ENCODE assay signal across 12 cellular contexts in genomic region chr1:210696709-210697108, GRCh38.
DNase-seq lines count a peak whose midpoint lies in the region; ATAC-seq and TF ChIP-seq lines count a peak whose summit lies in the region.
"Had no signal": no experiment of that assay in that cellular context is flagged by ENCODE, and none has a peak within 500 bp of the region (broad histone marks: within the 10 kb centered on the region; RNA-seq: fewer than 3 reads in every experiment).

No MANE protein-coding gene starts in this region.

- H3K9me3 ChIP-seq in psoas muscle = no peaks in the 10 kb centered on the region
- H3K9me3 ChIP-seq: ascending aorta had no signal

- no peaks in the 10 kb centered on the region for H3K36me3 ChIP-seq in psoas muscle (ENCODE audit: insufficient read depth in 1 of 2, low read depth in 1 of 2)
- H3K36me3 ChIP-seq: ascending aorta had no signal

- no peak for TF ChIP-seq CTCF in psoas muscle (IDR thresholded peaks at IDR 0.05)

- H3K27ac ChIP-seq in psoas muscle = no peak overlapping the region
- H3K27ac ChIP-seq: ascending aorta had no signal

- peak; percentile 4 for DNase-seq in stimulated activated CD4-positive, alpha-beta T cell treated with anti-CD3 and anti-CD28 coated beads, Interleukin-15, amount 100 ng/mL, for 24 hours
- no peak for DNase-seq in stimulated activated CD4-positive, alpha-beta T cell treated with anti-CD3 and anti-CD28 coated beads, Interleukin-12 subunit alpha, Interleukin-12 subunit beta, amount 100 ng/mL, for 4 hours
- DNase-seq in HT1080 (ENCODE audit: low read depth) (peak; percentile 68), cerebellum (ENCODE audit: low spot score) (no peak), psoas muscle (no peak), mucosa of gallbladder (ENCODE audit: low spot score) (no peak), NCI-H2029 treated with DMSO at 0.1 percent for 48 hours (lab: John Stamatoyannopoulos, UW) (no peak)
- DNase-seq: foreskin fibroblast; stimulated activated CD4-positive, alpha-beta T cell treated with anti-CD3 and anti-CD28 coated beads, Interleukin-4, amount 100 ng/mL, for 4 hours had no signal

- H3K4me3 ChIP-seq in psoas muscle = no peak overlapping the region
- H3K4me3 ChIP-seq: ascending aorta, GM23338 had no signal

- ATAC-seq in HG02759 (IDR thresholded peaks at IDR 0.05; ENCODE audit: unreplicated experiment) (peak; percentile 88), psoas muscle (no peak)

- intact Hi-C loops in psoas muscle (cut with DNase I) = no loop called here

- 79 to 91% (median 81%) methylated on average over 1 of the region's 1 CpG for WGBS in psoas muscle, 3 donors

- H3K4me1 ChIP-seq in psoas muscle = no peaks in the 10 kb centered on the region
- H3K4me1 ChIP-seq: ascending aorta had no signal

- H3K27me3 ChIP-seq in psoas muscle (ENCODE audit: insufficient read depth in 3 of 3, low read length in 2 of 3) = peaks cover 0 to 6% (median 0%) of the 10 kb centered on the region in 3 donors
- H3K27me3 ChIP-seq: ascending aorta had no signal

Comparison
In these comparisons a context has a peak if more than half of its experiments do, and no peak if none do; other contexts are left out.
1. DNase-seq: peak in stimulated activated CD4-positive, alpha-beta T cell treated with anti-CD3 and anti-CD28 coated beads, Interleukin-15, amount 100 ng/mL, for 24 hours (single experiment) and HT1080 (single experiment); none in stimulated activated CD4-positive, alpha-beta T cell treated with anti-CD3 and anti-CD28 coated beads, Interleukin-12 subunit alpha, Interleukin-12 subunit beta, amount 100 ng/mL, for 4 hours (single experiment), cerebellum (single experiment), psoas muscle (0 of 2), mucosa of gallbladder (single experiment) and NCI-H2029 treated with DMSO at 0.1 percent for 48 hours (single experiment).